8 cellular contexts compared by ENCODE assay signal in genomic region chr9:78030553-78031270, GRCh38. TPM values are rescaled to one million over a fixed set of nuclear protein-coding genes. Genes with fewer than 3 reads are reported as not detected.
A peak's percentile ranks its signal among the peaks of the same experiment; 100 is the strongest.
DNase-seq lines count a peak whose midpoint lies in the region; ATAC-seq and TF ChIP-seq lines count a peak whose summit lies in the region.

No MANE protein-coding gene starts in this region.

- no peak for ATAC-seq in GM21717 (IDR thresholded peaks at IDR 0.05; ENCODE audit: unreplicated experiment)
- ATAC-seq in GM19351 (IDR thresholded peaks at IDR 0.05; ENCODE audit: unreplicated experiment) = no peak

- no peak for TF ChIP-seq POLR2A in sigmoid colon (IDR thresholded peaks at IDR 0.05)

- CTCF ChIA-PET in AG04450 (lab: Charles Lee) = no interaction called here

- H3K9me3 ChIP-seq in AG04450 (ENCODE audit: control insufficient read depth, insufficient read depth, low read length) (no peaks in the 10 kb centered on the region; the same call in 1 of the 2 replicates), iPS-15b (ENCODE audit: control insufficient read depth, insufficient read depth, low read length) (no peaks in the 10 kb centered on the region), sigmoid colon (no peaks in the 10 kb centered on the region)

- no peaks in the 10 kb centered on the region for H3K36me3 ChIP-seq in iPS-15b (ENCODE audit: control insufficient read depth, insufficient read depth, low read length)
- H3K36me3 ChIP-seq in sigmoid colon = no peaks in the 10 kb centered on the region

- POLR2A ChIA-PET in AG04450 (lab: Yijun Ruan, JAX) = interaction anchor here (1.1 kb wide), 1 partner anchor 30 kb away, joined by 3 read pairs; no protein-coding TSS in a partner anchor

- peak overlapping the region; percentile 85 for H3K4me3 ChIP-seq in AG04450 (ENCODE audit: low read depth, low read length)
- peak overlapping the region; percentile 82 for H3K4me3 ChIP-seq in astrocyte of the spinal cord (ENCODE audit: low read depth, low read length)
- peak overlapping the region; percentile 89 for H3K4me3 ChIP-seq in iPS-15b (ENCODE audit: low read depth, low read length)
- H3K4me3 ChIP-seq in sigmoid colon = peak overlapping the region; percentile 70 to 82 (median 76)

- TF ChIP-seq EP300 in sigmoid colon (IDR thresholded peaks at IDR 0.05) = no peak

- H3K4me1 ChIP-seq in iPS-15b (ENCODE audit: control insufficient read depth, insufficient read depth, low read length) (peaks cover 13% of the 10 kb centered on the region), sigmoid colon (peaks cover 0 to 65% (median 45%) of the 10 kb centered on the region in 4 donors)

- 1 to 2% methylated on average over 64 of the region's 64 CpGs for WGBS in sigmoid colon, 2 donors

- H3K27ac ChIP-seq in AG04450 (ENCODE audit: low read depth, low read length) (peak overlapping the region; percentile 63), sigmoid colon (peak overlapping the region; percentile 89 to 97 (median 94))

- DNase-seq in AG04450 (ENCODE audit: low read depth, low spot score) (no peak), HT1080 (ENCODE audit: low read depth) (peak; percentile 28), T-helper 22 cell (ENCODE audit: low read depth) (peak; percentile 34), astrocyte of the spinal cord (ENCODE audit: low read depth, low spot score) (no peak), sigmoid colon (peak; percentile 73)

- intact Hi-C loops in sigmoid colon (cut with DNase I) = loop anchor here (5.0 to 10.0 kb wide), 3 partner anchors 86 to 386 kb away; partner anchors contain the start of genes GNA14 and PSAT1

- TF ChIP-seq CTCF in AG04450 (IDR thresholded peaks at IDR 0.05; ENCODE audit: low read depth, low read length) (no peak), astrocyte of the spinal cord (IDR thresholded peaks at IDR 0.05; ENCODE audit: low read depth, low read length) (no peak), sigmoid colon (IDR thresholded peaks at IDR 0.05) (no peak)

- H3K9ac ChIP-seq in iPS-15b (ENCODE audit: low read depth, low read length) = peak overlapping the region; percentile 32

- in situ Hi-C loops in astrocyte of the spinal cord (cut with HindIII; ENCODE audit: low sequenced_read_pairs) = no loop called here

- no peaks in the 10 kb centered on the region for H3K27me3 ChIP-seq in AG04450 (ENCODE audit: control insufficient read depth, insufficient read depth, low read length)
- H3K27me3 ChIP-seq in iPS-15b (ENCODE audit: control insufficient read depth, insufficient read depth, low read length) = no peaks in the 10 kb centered on the region
- H3K27me3 ChIP-seq in sigmoid colon = no peaks in the 10 kb centered on the region

RNA-seq across cellular contexts. Expression of gene GNAQ, which starts 0.9 kb away (rescaled TPM):
- 56.1 and 71.4 TPM in 2 replicates for polyA plus RNA-seq in AG04450 (2011; rRNA removed)
- polyA minus RNA-seq in AG04450 (2011; rRNA and poly(A)+ RNA removed) = 63.2 and 87.1 TPM in 2 replicates
- total RNA-seq in HT1080 (2014; rRNA removed; shearing (Covaris generic)) = 12.0 and 14.6 TPM in 2 replicates
- polyA plus RNA-seq in HT1080 (2015; cell fraction: cytosol; rRNA removed) = 18.7 and 26.2 TPM in 2 replicates
- polyA plus RNA-seq in HT1080 (2015; cell fraction: nucleus; rRNA removed) = 29.2 and 31.2 TPM in 2 replicates
- 10 to 100 TPM; 49.5 to 79.2 (median 59.0) TPM for total RNA-seq in sigmoid colon
- 10 to 100 TPM; 21.6 to 25.9 (median 25.2) TPM for polyA plus RNA-seq in sigmoid colon

Comparison
In these comparisons a context has a peak if more than half of its experiments do, and no peak if none do; other contexts are left out.
1. DNase-seq: peak in HT1080 (single experiment), T-helper 22 cell (single experiment) and sigmoid colon (single experiment); none in AG04450 (single experiment) and astrocyte of the spinal cord (single experiment).
2. Peak in every context shown above with its lines, with median percentiles within 50 percentile points of each other: H3K4me3 ChIP-seq.